Comparison of ENCODE assay signal across 15 cellular contexts in the genomic region with DNA sequence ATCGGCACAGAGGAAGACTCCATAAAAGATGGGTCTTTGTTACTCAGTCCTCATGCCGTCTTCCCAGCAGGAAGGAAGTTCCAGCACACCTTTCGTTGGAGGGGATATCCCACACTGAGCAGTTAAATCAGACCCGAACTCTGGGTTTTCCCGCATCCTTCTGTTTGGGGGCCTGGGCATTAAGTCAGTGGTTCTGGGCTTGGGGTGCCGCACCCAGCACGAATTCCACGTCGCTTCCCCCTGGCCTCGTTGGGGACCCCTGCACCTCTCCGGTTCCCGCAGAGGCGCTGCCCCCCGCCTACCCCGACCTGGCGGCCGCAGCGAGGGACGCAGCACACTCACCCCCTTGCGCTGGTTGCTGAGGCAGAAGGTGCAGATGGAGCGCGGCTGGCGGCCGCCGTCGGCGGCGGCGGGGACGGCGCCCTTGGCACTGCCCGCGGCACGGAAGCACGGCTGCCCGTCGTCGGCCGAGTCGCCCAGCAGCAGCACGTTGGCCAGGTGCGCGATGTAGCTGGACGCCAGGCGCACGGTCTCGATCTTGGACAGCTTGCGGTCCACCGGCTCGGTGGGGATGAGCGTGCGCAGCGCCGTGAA. TPM values are rescaled to one million over a fixed set of nuclear protein-coding genes. Genes with fewer than 3 reads are reported as not detected.
DNase-seq lines count a peak whose midpoint lies in the region; ATAC-seq, FAIRE-seq and TF ChIP-seq lines count a peak whose summit lies in the region.
"Had no signal": no experiment of that assay in that cellular context is flagged by ENCODE, and none has a peak within 500 bp of the region (broad histone marks: within the 10 kb centered on the region; RNA-seq: fewer than 3 reads in every experiment).

No MANE protein-coding gene starts in this region.

- intact Hi-C loops in GM12878 (cut with micrococcal nuclease; ENCODE audit: unreplicated experiment) (no loop called here), gastrocnemius medialis (cut with DNase I; ENCODE audit: low total_unique reads) (no loop called here)

- no peak overlapping the region for H3K9ac ChIP-seq in GM12878 (ENCODE audit: control insufficient read depth, insufficient read depth, low read length)
- H3K9ac ChIP-seq in iPS-18a (ENCODE audit: low read length): no peak overlapping the region

- POLR2A ChIA-PET in GM12878 (lab: Charles Lee): no interaction called here

- TF ChIP-seq EP300 in GM12878 (IDR thresholded peaks at IDR 0.05; ENCODE audit: borderline replicate concordance in 1 of 2, control insufficient read depth in 1 of 2, low read depth in 2 of 2, low read length in 2 of 2): no peak

- no peaks in the 10 kb centered on the region; the same call in 1 of the 2 replicates for H3K4me1 ChIP-seq in GM12878 (ENCODE audit: control insufficient read depth, insufficient read depth, low read length)
- peaks cover 12% of the 10 kb centered on the region for H3K4me1 ChIP-seq in iPS-18a (ENCODE audit: control insufficient read depth, low read depth, low read length)
- peaks cover 0 to 7% of the 10 kb centered on the region in 2 donors for H3K4me1 ChIP-seq in gastrocnemius medialis
- H3K4me1 ChIP-seq: A549 had no signal

- TF ChIP-seq CTCF in GM12878 (IDR thresholded peaks at IDR 0.05 in 2 of 3, conservative IDR thresholded peaks at IDR 0.05 in 1 of 3; ENCODE audit: control insufficient read depth in 2 of 3, extremely low read depth in 1 of 3, insufficient read depth in 1 of 3, low read depth in 3 of 3, low read length in 3 of 3): no peak
- no peak for TF ChIP-seq CTCF in gastrocnemius medialis (IDR thresholded peaks at IDR 0.05 in 4 of 5, conservative IDR thresholded peaks at IDR 0.05 in 1 of 5)

- TF ChIP-seq POLR2A in GM12878 (IDR thresholded peaks at IDR 0.05; ENCODE audit: low read depth, low read length) (no peak), gastrocnemius medialis (IDR thresholded peaks at IDR 0.05) (no peak)

- H2AFZ ChIP-seq in GM12878 (ENCODE audit: control insufficient read depth, low read depth, low read length): no peak overlapping the region

- H3K4me3 ChIP-seq in GM12878 (no peak overlapping the region), iPS-18a (ENCODE audit: low read length) (peak overlapping the region; percentile 55), gastrocnemius medialis (peak overlapping the region; percentile 38 to 59 (median 49))
- H3K4me3 ChIP-seq: A549 had no signal

- H3K36me3 ChIP-seq in GM12878 (ENCODE audit: control insufficient read depth in 2 of 2, insufficient read depth in 2 of 2, low read length in 1 of 2) (no peaks in the 10 kb centered on the region), iPS-18a (ENCODE audit: control insufficient read depth, low read depth, low read length) (no peaks in the 10 kb centered on the region), gastrocnemius medialis (no peaks in the 10 kb centered on the region)
- H3K36me3 ChIP-seq: neutrophil had no signal

- no peak for FAIRE-seq in GM12878 (lab: Jason Lieb, UNC)
- FAIRE-seq: A549, colon, kidney, urothelium cell line had no signal

- CTCF ChIA-PET in GM12878 (lab: Yijun Ruan, JAX): no interaction called here

- no peak overlapping the region for H3K4me2 ChIP-seq in GM12878 (ENCODE audit: control insufficient read depth, insufficient read depth)
- H3K4me2 ChIP-seq: A549 had no signal

- no TSS peak for BruUV-seq in GM12878 (replicated peaks; lab: Mats Ljungman, UMichigan)

- H3K9me3 ChIP-seq in GM12878 (replicated peaks; ENCODE audit: control insufficient read depth, insufficient read depth, low read length): no peaks in the 10 kb centered on the region
- H3K9me3 ChIP-seq in iPS-18a (ENCODE audit: control insufficient read depth, low read depth, low read length): no peaks in the 10 kb centered on the region
- H3K9me3 ChIP-seq in gastrocnemius medialis: no peaks in the 10 kb centered on the region
- H3K9me3 ChIP-seq: A549, neutrophil had no signal

- SMC1A ChIA-PET in GM12878 (lab: Charles Lee; ENCODE audit: uncharacterized antibody, unreplicated experiment): no interaction called here

- no peak for TF ChIP-seq RAD21 in GM12878 (IDR thresholded peaks at IDR 0.05; ENCODE audit: insufficient read depth, low read depth, low read length)

- H3K27me3 ChIP-seq in GM12878 (replicated peaks in 1 of 2; ENCODE audit: control insufficient read depth in 2 of 2, insufficient read depth in 2 of 2, low read length in 1 of 2): peaks cover 14 to 26% of the 10 kb centered on the region in 2 experiments
- peaks cover 35% of the 10 kb centered on the region for H3K27me3 ChIP-seq in iPS-18a (ENCODE audit: control insufficient read depth, insufficient read depth, low read length)
- H3K27me3 ChIP-seq in gastrocnemius medialis: peaks cover 20 to 26% (median 22%) of the 10 kb centered on the region in 3 donors

- no peaks in the 10 kb centered on the region for H3K79me2 ChIP-seq in GM12878 (ENCODE audit: control insufficient read depth, insufficient read depth, low read length)

- no peaks in the 10 kb centered on the region for H4K20me1 ChIP-seq in GM12878 (ENCODE audit: control insufficient read depth, insufficient read depth)

- H3K27ac ChIP-seq in GM12878 (ENCODE audit: control insufficient read depth, insufficient read depth) (no peak overlapping the region), iPS-18a (ENCODE audit: low read length) (no peak overlapping the region), gastrocnemius medialis (peak overlapping the region; percentile 69 to 83 (median 80))
- H3K27ac ChIP-seq: A549, neutrophil had no signal

- in situ Hi-C loops in GM12878 (cut with MboI) (no loop called here), gastrocnemius medialis (cut with MboI; ENCODE audit: low sequenced_read_pairs in 4 of 4) (loop anchor here in 1 of 4 donors (5.0 kb wide), 1 partner anchor 37 kb away; no protein-coding TSS in a partner anchor)

- peak; percentile 54 for DNase-seq in NCI-H748 (lab: John Stamatoyannopoulos, UW; ENCODE audit: unreplicated experiment)
- no peak for DNase-seq in NCI-H748 treated with DMSO at 0.1 percent for 48 hours (lab: John Stamatoyannopoulos, UW)
- DNase-seq in GM12878 (ENCODE audit: low read depth, low spot score): no peak
- DNase-seq in gastrocnemius medialis: no peak
- DNase-seq in mucosa of gallbladder (ENCODE audit: low spot score): no peak
- no peak for DNase-seq in COR-L47 (lab: John Stamatoyannopoulos, UW)
- no peak for DNase-seq in stimulated activated CD4-positive, alpha-beta T cell treated with anti-CD3 and anti-CD28 coated beads, Interleukin-4, amount 100 ng/mL, for 4 hours
- DNase-seq: activated B cell treated with CpG ODN at 0.5 μM for 24 hours, kidney, NCI-H2029 had no signal

- RAD21 ChIA-PET in GM12878 (lab: Charles Lee; ENCODE audit: unreplicated experiment): no interaction called here

- ATAC-seq in GM12878 (no peak), gastrocnemius medialis (no peak)
- ATAC-seq: A549 had no signal

- 8% methylated on average over 45 of the region's 54 CpGs for WGBS in GM12878 (ENCODE audit: insufficient coverage, insufficient replicate concordance, low lambda C conversion rate, missing lambda C conversion rate)

TF ChIP-seq in GM12878, 131 proteins besides CTCF, POLR2A, EP300 and RAD21:
- no peak for TF ChIP-seq CBFB (IDR thresholded peaks at IDR 0.05; ENCODE audit: low read depth)
- TF ChIP-seq BHLHE40 (IDR thresholded peaks at IDR 0.05; ENCODE audit: borderline replicate concordance in 1 of 2, low read depth in 2 of 2, low read length in 1 of 2): no peak
- TF ChIP-seq PAX8 (IDR thresholded peaks at IDR 0.05): no peak
- no peak for TF ChIP-seq MYC (IDR thresholded peaks at IDR 0.05; ENCODE audit: insufficient read depth, insufficient read length, insufficient replicate concordance, low read length, severe bottlenecking)
- TF ChIP-seq SUZ12 (IDR thresholded peaks at IDR 0.05; ENCODE audit: unreplicated experiment): peak; percentile 61

RNA-seq across cellular contexts. Expression of a gene that starts 0.6 kb away (rescaled TPM):
- not detected in 2 replicates for total RNA-seq in GM12878 (2013; cell fraction: nucleolus; rRNA removed)
- total RNA-seq in GM12878 (2014; rRNA removed) (not detected in 2 replicates), GM12878 (2014; rRNA removed; fragmentation: Illumina TruSeq; extraction: Trizol) (not detected in 2 replicates), GM12878 (2021) (not detected in 2 replicates), gastrocnemius medialis (10 to 100 TPM in 1 of 4 donors, 1 to 10 TPM in 3; 3.6 to 10.7 (median 4.1) TPM), mucosa of gallbladder (0.37 TPM)
- polyA plus RNA-seq in GM12878 (2011; ENCODE audit: low read depth): not detected
- polyA plus RNA-seq in GM12878 (2011; rRNA removed) (0.08 TPM in 1 of 2 replicates, not detected in the other), GM12878 (2014; fragmentation: Illumina TruSeq; extraction: Trizol) (not detected in 2 replicates), GM12878 (2014; fragmentation: Nextera tagmentation; extraction: Ambion mirVana) (not detected), GM12878 (2014; rRNA removed) (not detected in 2 replicates), GM12878 (2016; fragmentation: Nextera tagmentation; extraction: Ambion mirVana) (not detected)
- 0.07 and 0.10 TPM in 2 replicates for polyA plus RNA-seq in GM12878 (2011; cell fraction: cytosol; rRNA removed)
- 0.07 TPM in 1 of 2 replicates, not detected in the other for polyA plus RNA-seq in GM12878 (2011; cell fraction: nucleus; rRNA removed)
- 0.41 and 0.42 TPM in 2 replicates for polyA plus RNA-seq in GM12878 (2012)
- polyA minus RNA-seq in GM12878 (2011; rRNA and poly(A)+ RNA removed): not detected in 2 replicates
- not detected in 2 replicates for polyA minus RNA-seq in GM12878 (2011; cell fraction: cytosol; rRNA and poly(A)+ RNA removed)
- polyA minus RNA-seq in GM12878 (2011; cell fraction: nucleus; rRNA and poly(A)+ RNA removed): not detected in 2 replicates
- total RNA-seq: activated B cell treated with CpG ODN at 0.5 μM for 24 hours had no signal
- polyA plus RNA-seq: A549 had no signal

RNA-seq across cellular contexts. Expression of a gene that starts 43.5 kb away (rescaled TPM):
- total RNA-seq in GM12878 (2013; cell fraction: nucleolus; rRNA removed): 3.0 and 4.5 TPM in 2 replicates
- total RNA-seq in GM12878 (2014; rRNA removed) (19.3 and 20.5 TPM in 2 replicates), GM12878 (2014; rRNA removed; fragmentation: Illumina TruSeq; extraction: Trizol) (14.4 and 14.8 TPM in 2 replicates), GM12878 (2021) (15.8 and 16.0 TPM in 2 replicates), gastrocnemius medialis (100 to 1,000 TPM in 3 of 4 donors, 10 to 100 TPM in 1; 87.9 to 170 (median 128) TPM), mucosa of gallbladder (18.5 TPM)
- 8.8 TPM for polyA plus RNA-seq in GM12878 (2011; ENCODE audit: low read depth)
- polyA plus RNA-seq in GM12878 (2011; rRNA removed) (17.6 and 17.8 TPM in 2 replicates), GM12878 (2014; fragmentation: Illumina TruSeq; extraction: Trizol) (19.3 and 19.6 TPM in 2 replicates), GM12878 (2014; fragmentation: Nextera tagmentation; extraction: Ambion mirVana) (1 to 10 TPM; 4.1 to 7.5 TPM), GM12878 (2014; rRNA removed) (13.7 and 14.2 TPM in 2 replicates), GM12878 (2016; fragmentation: Nextera tagmentation; extraction: Ambion mirVana) (10 to 100 TPM; 15.2 to 17.9 TPM)
- 12.6 and 14.4 TPM in 2 replicates for polyA plus RNA-seq in GM12878 (2011; cell fraction: cytosol; rRNA removed)
- polyA plus RNA-seq in GM12878 (2011; cell fraction: nucleus; rRNA removed): 7.6 and 8.1 TPM in 2 replicates
- 9.3 and 9.8 TPM in 2 replicates for polyA plus RNA-seq in GM12878 (2012)
- polyA minus RNA-seq in GM12878 (2011; rRNA and poly(A)+ RNA removed): 12.8 and 17.8 TPM in 2 replicates
- polyA minus RNA-seq in GM12878 (2011; cell fraction: cytosol; rRNA and poly(A)+ RNA removed): 6.3 and 6.7 TPM in 2 replicates
- 2.3 and 3.5 TPM in 2 replicates for polyA minus RNA-seq in GM12878 (2011; cell fraction: nucleus; rRNA and poly(A)+ RNA removed)

Comparison
In these comparisons a context has a peak if more than half of its experiments do, and no peak if none do; other contexts are left out.
1. H3K27ac ChIP-seq: peak in gastrocnemius medialis (4 of 4); none in GM12878 (single experiment) and iPS-18a (single experiment).